Comparison of ENCODE assay signal across 21 cellular contexts in genomic region chr5:58444805-58445204, GRCh38. TPM values are rescaled to one million over a fixed set of nuclear protein-coding genes. Genes with fewer than 3 reads are reported as not detected.
A peak's percentile ranks its signal among the peaks of the same experiment; 100 is the strongest.
DNase-seq lines count a peak whose midpoint lies in the region; ATAC-seq and TF ChIP-seq lines count a peak whose summit lies in the region.
"Had no signal": no experiment of that assay in that cellular context is flagged by ENCODE, and none has a peak within 500 bp of the region (broad histone marks: within the 10 kb centered on the region; RNA-seq: fewer than 3 reads in every experiment).

No MANE protein-coding gene starts in this region.

- peaks cover 14% of the 10 kb centered on the region for H3K36me3 Mint-ChIP-seq in WTC11
- H3K36me3 Mint-ChIP-seq: CD14-positive monocyte; CD4-positive, alpha-beta memory T cell had no signal

- H3K9me3 Mint-ChIP-seq in WTC11 = peaks cover 22% of the 10 kb centered on the region
- H3K9me3 Mint-ChIP-seq: CD4-positive, alpha-beta memory T cell had no signal

- H3K9me3 ChIP-seq in mammary epithelial cell (replicated peaks; ENCODE audit: insufficient read depth, low read length) = no peaks in the 10 kb centered on the region
- no peaks in the 10 kb centered on the region for H3K9me3 ChIP-seq in breast epithelium

- H3K27me3 ChIP-seq in mammary epithelial cell (ENCODE audit: insufficient read depth, low read length) (no peaks in the 10 kb centered on the region), breast epithelium (no peaks in the 10 kb centered on the region)
- H3K27me3 ChIP-seq: BLaER1 had no signal

- ATAC-seq in esophagus mucosa = peak; percentile 94
- ATAC-seq in GM18502 (IDR thresholded peaks at IDR 0.05; ENCODE audit: poor library complexity, unreplicated experiment) = no peak
- ATAC-seq in GM21381 (IDR thresholded peaks at IDR 0.05; ENCODE audit: unreplicated experiment) = no peak
- ATAC-seq in WTC11 = no peak
- ATAC-seq: GM23338 had no signal

- H3K4me1 ChIP-seq in mammary epithelial cell (ENCODE audit: insufficient read depth, low read length) (peaks cover 10% of the 10 kb centered on the region), breast epithelium (no peaks in the 10 kb centered on the region)
- H3K4me1 ChIP-seq: BLaER1 had no signal

- no peaks in the 10 kb centered on the region for H3K79me2 ChIP-seq in mammary epithelial cell (ENCODE audit: insufficient read depth, low read length)

- H3K27ac ChIP-seq in mammary epithelial cell (ENCODE audit: insufficient read depth, low read depth, low read length) (no peak overlapping the region), breast epithelium (no peak overlapping the region)
- H3K27ac ChIP-seq: 22Rv1, BLaER1 had no signal

- no peak overlapping the region for H3K4me2 ChIP-seq in mammary epithelial cell (ENCODE audit: insufficient read depth, low read depth, low read length)
- H3K4me2 ChIP-seq: BLaER1, GM23338 had no signal

- BruUV-seq in mammary epithelial cell (replicated peaks; lab: Mats Ljungman, UMichigan) = no TSS peak

- TF ChIP-seq CTCF in mammary epithelial cell (conservative IDR thresholded peaks at IDR 0.05 in 1 of 2, IDR thresholded peaks at IDR 0.05 in 1 of 2; ENCODE audit: extremely low read depth in 1 of 2, insufficient read depth in 1 of 2, low read depth in 1 of 2, low read length in 2 of 2) (no peak), breast epithelium (IDR thresholded peaks at IDR 0.05) (no peak), WTC11 (IDR thresholded peaks at IDR 0.05) (no peak)

- peak; percentile 66 for DNase-seq in mammary epithelial cell
- no peak for DNase-seq in breast epithelium (ENCODE audit: low spot score in 2 of 2)
- peak; percentile 16 for DNase-seq in astrocyte of the hippocampus (ENCODE audit: low read depth, low spot score)
- DNase-seq in NCI-H2081 treated with DMSO at 0.1 percent for 48 hours (lab: John Stamatoyannopoulos, UW) = no peak
- no peak for DNase-seq in WTC11 (ENCODE audit: low spot score)
- DNase-seq: CD4-positive, alpha-beta memory T cell; DMS153; DMS79; GDM1; HCEC 1CT had no signal

- H3K4me3 Mint-ChIP-seq in WTC11 = no peak overlapping the region
- H3K4me3 Mint-ChIP-seq: CD14-positive monocyte; CD4-positive, alpha-beta memory T cell; GM23338 had no signal

- no peak overlapping the region for H2AFZ ChIP-seq in mammary epithelial cell (ENCODE audit: low read depth, low read length)

- no peak overlapping the region for H3K9ac ChIP-seq in mammary epithelial cell (ENCODE audit: insufficient read depth, low read length)
- H3K9ac ChIP-seq: BLaER1 had no signal

- H3K4me3 ChIP-seq in mammary epithelial cell (replicated peaks in 1 of 3; ENCODE audit: insufficient read depth in 1 of 3, low read depth in 2 of 3, low read length in 3 of 3) = no peak overlapping the region
- H3K4me3 ChIP-seq in breast epithelium = no peak overlapping the region
- H3K4me3 ChIP-seq: BLaER1, GM23338 had no signal

- in situ Hi-C loops in mammary epithelial cell (cut with MboI; ENCODE audit: low sequenced_read_pairs in 2 of 2) = no loop called here

- H3K27me3 Mint-ChIP-seq in WTC11 (ENCODE audit: low read depth) = no peaks in the 10 kb centered on the region

- no peaks in the 10 kb centered on the region for H4K20me1 ChIP-seq in mammary epithelial cell (ENCODE audit: insufficient read depth, low read length)
- H4K20me1 ChIP-seq: BLaER1 had no signal

- CTCF ChIA-PET in mammary epithelial cell (lab: Charles Lee; ENCODE audit: low non-redundant PET) = no interaction called here
- CTCF ChIA-PET in WTC11 (lab: Charles Lee) = no interaction called here

- H3K4me1 Mint-ChIP-seq in WTC11 = no peaks in the 10 kb centered on the region
- H3K4me1 Mint-ChIP-seq: CD14-positive monocyte; CD4-positive, alpha-beta memory T cell; GM23338 had no signal

- H3K36me3 ChIP-seq in mammary epithelial cell (ENCODE audit: insufficient read depth, low read length) (no peaks in the 10 kb centered on the region), breast epithelium (no peaks in the 10 kb centered on the region)
- H3K36me3 ChIP-seq: BLaER1 had no signal

- POLR2A ChIA-PET in WTC11 (lab: Charles Lee) = no interaction called here

- TF ChIP-seq POLR2A in breast epithelium (IDR thresholded peaks at IDR 0.05) = no peak

- H3K27ac Mint-ChIP-seq in WTC11 = no peak overlapping the region
- H3K27ac Mint-ChIP-seq: CD14-positive monocyte; CD4-positive, alpha-beta memory T cell; GM23338 had no signal

- intact Hi-C loops in mammary epithelial cell (cut with micrococcal nuclease) = no loop called here
- intact Hi-C loops in breast epithelium (cut with DNase I; ENCODE audit: low total_unique reads) = no loop called here

- dilution Hi-C loops in mammary epithelial cell (cut with HindIII; ENCODE audit: low sequenced_read_pairs) = no loop called here

TF ChIP-seq in WTC11, 78 proteins besides CTCF, POLR2A, EP300 and RAD21:
- TF ChIP-seq SMAD4 (CRISPR knock-in tag; IDR thresholded peaks at IDR 0.05) = no peak
- no peak for TF ChIP-seq ZNF121 (CRISPR knock-in tag; IDR thresholded peaks at IDR 0.05)
- no peak for TF ChIP-seq MLX (CRISPR knock-in tag; IDR thresholded peaks at IDR 0.05)
- TF ChIP-seq ZNF219 (CRISPR knock-in tag; IDR thresholded peaks at IDR 0.05; ENCODE audit: borderline replicate concordance) = no peak
- no peak for TF ChIP-seq ERG (CRISPR knock-in tag; IDR thresholded peaks at IDR 0.05)
- no peak for TF ChIP-seq KAT7 (CRISPR knock-in tag; IDR thresholded peaks at IDR 0.05; ENCODE audit: borderline replicate concordance)

RNA-seq across cellular contexts. Expression of gene PLK2, which starts 15.1 kb away (rescaled TPM):
- 100 to 1,000 TPM; 336 to 534 TPM for total RNA-seq in mammary epithelial cell
- 73.2 TPM for polyA plus RNA-seq in mammary epithelial cell
- 301 TPM for polyA minus RNA-seq in mammary epithelial cell
- 100 to 1,000 TPM in 2 of 3 donors, 10 to 100 TPM in 1; 29.0 to 384 (median 177) TPM for total RNA-seq in breast epithelium
- 90.7 TPM for total RNA-seq in esophagus mucosa
- 26.3 to 37.1 TPM (median 29.1 TPM) in 3 replicates for total RNA-seq in WTC11 (2021)

RNA-seq across cellular contexts. Expression of gene GAPT, which starts 46.4 kb away (rescaled TPM):
- total RNA-seq in mammary epithelial cell (not detected), breast epithelium (1 to 10 TPM; 1.2 to 3.8 (median 1.3) TPM), esophagus mucosa (0.40 TPM), WTC11 (2021) (not detected in 3 replicates)
- not detected for polyA plus RNA-seq in mammary epithelial cell
- not detected for polyA minus RNA-seq in mammary epithelial cell
- total RNA-seq: A673; CD4-positive, alpha-beta memory T cell; Daoy; GM23338; HT-29 had no signal
- polyA plus RNA-seq: AG04450, GM23338 had no signal

Comparison
In these comparisons a context has a peak if more than half of its experiments do, and no peak if none do; other contexts are left out.
1. DNase-seq: peak in mammary epithelial cell (single experiment) and astrocyte of the hippocampus (single experiment); none in breast epithelium (0 of 2), NCI-H2081 treated with DMSO at 0.1 percent for 48 hours (single experiment) and WTC11 (single experiment).